ENCODE assay signal across 8 cellular contexts in the genomic region with DNA sequence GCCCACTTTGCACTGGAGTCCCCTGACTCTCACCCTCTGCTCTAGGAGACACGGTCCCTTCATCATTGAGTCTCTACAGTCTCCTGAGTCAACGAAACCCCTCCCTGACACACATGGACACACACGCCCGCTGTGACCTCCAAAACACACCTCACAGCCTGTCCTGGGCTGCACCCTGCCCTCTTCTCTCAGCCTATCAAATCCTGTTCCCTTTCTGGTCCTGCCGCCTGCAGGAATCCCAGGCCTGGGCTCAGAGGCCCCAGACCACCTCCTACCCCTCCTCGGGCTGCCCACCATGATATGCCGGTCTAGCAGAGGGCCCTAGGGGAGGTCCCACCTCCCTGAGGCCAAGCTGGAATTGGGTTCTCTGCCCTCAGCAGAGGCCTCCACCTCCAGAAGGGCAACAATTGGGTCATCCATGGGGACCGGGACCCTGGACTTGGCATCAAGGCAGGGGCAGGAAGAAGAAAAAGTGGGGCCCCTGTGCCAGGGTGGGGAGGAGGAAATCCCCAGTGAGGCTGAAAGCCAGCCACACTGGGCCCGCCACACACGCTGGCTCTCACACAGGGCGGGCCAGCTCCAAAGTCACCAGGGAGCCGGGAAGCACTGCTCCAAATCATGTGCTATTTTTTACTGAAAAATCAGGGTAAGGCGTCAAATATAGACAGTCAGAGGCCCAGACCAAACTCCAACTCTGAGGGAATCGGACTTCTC. TPM values are rescaled to one million over a fixed set of nuclear protein-coding genes. Genes with fewer than 3 reads are reported as not detected.
DNase-seq lines count a peak whose midpoint lies in the region; ATAC-seq and TF ChIP-seq lines count a peak whose summit lies in the region.

No MANE protein-coding gene starts in this region.

- peak overlapping the region; percentile 91 to 100 (median 98) for H3K4me3 Mint-ChIP-seq in IgD-negative memory B cell
- peak overlapping the region; percentile 87 to 98 (median 95) for H3K4me3 Mint-ChIP-seq in naive thymus-derived CD8-positive, alpha-beta T cell

- peaks cover 26 to 40% (median 39%) of the 10 kb centered on the region in 3 donors for H3K4me1 Mint-ChIP-seq in IgD-negative memory B cell
- H3K4me1 Mint-ChIP-seq in naive thymus-derived CD8-positive, alpha-beta T cell: peaks cover 46 to 75% (median 68%) of the 10 kb centered on the region in 4 donors

- ATAC-seq in naive thymus-derived CD8-positive, alpha-beta T cell: no peak
- ATAC-seq in GM21717 (IDR thresholded peaks at IDR 0.05; ENCODE audit: unreplicated experiment): no peak

- POLR2A ChIA-PET in naive thymus-derived CD8-positive, alpha-beta T cell (lab: Charles Lee): interaction anchor here (0.8 to 2.8 kb wide), 8 partner anchors 8 to 31 kb away, joined by 3 to 10 read pairs (median 8); partner anchors contain the start of gene SGCA

- no peaks in the 10 kb centered on the region for H3K27me3 Mint-ChIP-seq in IgD-negative memory B cell
- no peaks in the 10 kb centered on the region for H3K27me3 Mint-ChIP-seq in naive thymus-derived CD8-positive, alpha-beta T cell

- DNase-seq in AG08396 (ENCODE audit: low spot score) (peak; percentile 47), coronary artery (ENCODE audit: low spot score) (no peak), NCI-H345 treated with DMSO at 0.1 percent for 48 hours (lab: John Stamatoyannopoulos, UW; ENCODE audit: unreplicated experiment) (no peak), NCI-H748 treated with DMSO at 0.1 percent for 48 hours (lab: John Stamatoyannopoulos, UW) (no peak)
- no peak for DNase-seq in naive thymus-derived CD8-positive, alpha-beta T cell
- DNase-seq in stimulated activated CD4-positive, alpha-beta T cell treated with anti-CD3 and anti-CD28 coated beads, Interleukin-4, amount 100 ng/mL, for 1 hour: no peak

- H3K27ac ChIP-seq in coronary artery: peak overlapping the region; percentile 94 to 95

- H3K36me3 Mint-ChIP-seq in IgD-negative memory B cell: peaks cover 18% of the 10 kb centered on the region
- peaks cover 0 to 34% (median 4%) of the 10 kb centered on the region in 3 donors for H3K36me3 Mint-ChIP-seq in naive thymus-derived CD8-positive, alpha-beta T cell

- H3K4me3 ChIP-seq in coronary artery: peak overlapping the region; percentile 90

- peak overlapping the region; percentile 95 to 99 (median 99) for H3K27ac Mint-ChIP-seq in IgD-negative memory B cell
- H3K27ac Mint-ChIP-seq in naive thymus-derived CD8-positive, alpha-beta T cell: peak overlapping the region; percentile 89 to 97 (median 94)

- TF ChIP-seq CTCF in coronary artery (IDR thresholded peaks at IDR 0.05): no peak

- no peaks in the 10 kb centered on the region for H3K9me3 Mint-ChIP-seq in IgD-negative memory B cell
- H3K9me3 Mint-ChIP-seq in naive thymus-derived CD8-positive, alpha-beta T cell: no peaks in the 10 kb centered on the region

RNA-seq across cellular contexts. Expression of gene PPP1R9B, which starts 3.4 kb away (rescaled TPM):
- 4.2 TPM for polyA plus RNA-seq in IgD-negative memory B cell
- 10 to 100 TPM; 82.8 to 83.6 TPM for total RNA-seq in naive thymus-derived CD8-positive, alpha-beta T cell
- under 1 TPM; 0.29 to 0.84 (median 0.67) TPM for polyA plus RNA-seq in naive thymus-derived CD8-positive, alpha-beta T cell

RNA-seq across cellular contexts. Expression of gene SAMD14, which starts 17.1 kb away (rescaled TPM):
- polyA plus RNA-seq in IgD-negative memory B cell: 0.15 TPM
- under 1 TPM in 1 of 2 experiments, not detected in 1; 0.30 TPM for total RNA-seq in naive thymus-derived CD8-positive, alpha-beta T cell
- polyA plus RNA-seq in naive thymus-derived CD8-positive, alpha-beta T cell: not detected

RNA-seq across cellular contexts. Expression of gene SGCA, which starts 18.7 kb away (rescaled TPM):
- 2.9 TPM for polyA plus RNA-seq in IgD-negative memory B cell
- not detected for total RNA-seq in naive thymus-derived CD8-positive, alpha-beta T cell
- polyA plus RNA-seq in naive thymus-derived CD8-positive, alpha-beta T cell: under 1 TPM in 1 of 3 donors, not detected in 2; 0.71 TPM

RNA-seq across cellular contexts. Expression of gene PDK2, which starts 51.9 kb away (rescaled TPM):
- polyA plus RNA-seq in IgD-negative memory B cell: 38.8 TPM
- total RNA-seq in naive thymus-derived CD8-positive, alpha-beta T cell: 10 to 100 TPM; 44.4 to 45.3 TPM
- 10 to 100 TPM; 27.9 to 47.4 (median 40.4) TPM for polyA plus RNA-seq in naive thymus-derived CD8-positive, alpha-beta T cell

RNA-seq across cellular contexts. Expression of gene COL1A1, which starts 54.3 kb away (rescaled TPM):
- polyA plus RNA-seq in IgD-negative memory B cell: 0.74 TPM
- total RNA-seq in naive thymus-derived CD8-positive, alpha-beta T cell: under 1 TPM; 0.44 to 0.83 TPM
- polyA plus RNA-seq in naive thymus-derived CD8-positive, alpha-beta T cell: not detected
